Comparison of ENCODE assay signal across 13 cellular contexts in genomic region chr3:69505770-69506407, GRCh38.
DNase-seq lines count a peak whose midpoint lies in the region; ATAC-seq and TF ChIP-seq lines count a peak whose summit lies in the region.
"Had no signal": no experiment of that assay in that cellular context is flagged by ENCODE, and none has a peak within 500 bp of the region (broad histone marks: within the 10 kb centered on the region; RNA-seq: fewer than 3 reads in every experiment).

No MANE protein-coding gene starts in this region.

- H3K27ac ChIP-seq in SJSA1 (peak overlapping the region; percentile 39; the same call in 1 of the 2 replicates), right atrium auricular region (peak overlapping the region; percentile 67 to 77)
- H3K27ac ChIP-seq: Peyer's patch, sigmoid colon had no signal

- no peaks in the 10 kb centered on the region for H3K27me3 ChIP-seq in SJSA1 (replicated peaks)
- no peaks in the 10 kb centered on the region for H3K27me3 ChIP-seq in right atrium auricular region
- H3K27me3 ChIP-seq: Peyer's patch, sigmoid colon had no signal

- no peak overlapping the region for H3K4me3 ChIP-seq in SJSA1
- H3K4me3 ChIP-seq in right atrium auricular region = no peak overlapping the region
- H3K4me3 ChIP-seq: Peyer's patch, sigmoid colon had no signal

- H3K36me3 ChIP-seq in SJSA1 (no peaks in the 10 kb centered on the region), right atrium auricular region (no peaks in the 10 kb centered on the region)
- H3K36me3 ChIP-seq: Peyer's patch, sigmoid colon had no signal

- no peak for TF ChIP-seq CTCF in right atrium auricular region (IDR thresholded peaks at IDR 0.05)

- H3K4me1 ChIP-seq in SJSA1 (replicated peaks) (peaks cover 17% of the 10 kb centered on the region), right atrium auricular region (peaks cover 0 to 36% of the 10 kb centered on the region in 2 donors)
- H3K4me1 ChIP-seq: Peyer's patch had no signal

- no peak for ATAC-seq in GM18870 (IDR thresholded peaks at IDR 0.05; ENCODE audit: unreplicated experiment)
- ATAC-seq: stimulated activated naive CD8-positive, alpha-beta T cell treated with anti-CD3 and anti-CD28 coated beads, Interleukin-15, amount 100 ng/mL, for 72 hours had no signal

- H3K9me3 ChIP-seq in SJSA1 (replicated peaks) = no peaks in the 10 kb centered on the region
- H3K9me3 ChIP-seq in right atrium auricular region = no peaks in the 10 kb centered on the region
- H3K9me3 ChIP-seq: Peyer's patch, sigmoid colon had no signal

- DNase-seq in LHCN-M2 (ENCODE audit: low read depth) (peak; percentile 13), SJSA1 (ENCODE audit: low read depth in 1 of 2, low spot score in 2 of 2) (peak in 1 of 2 experiments; percentile 44), right atrium auricular region (ENCODE audit: low spot score) (no peak), renal cortical epithelial cell (ENCODE audit: low read depth) (peak; percentile 26), NK-92 (lab: John Stamatoyannopoulos, UW; ENCODE audit: unreplicated experiment) (no peak)
- no peak for DNase-seq in stimulated activated CD4-positive, alpha-beta T cell treated with anti-CD3 and anti-CD28 coated beads, Interleukin-4, amount 100 ng/mL, for 4 hours
- DNase-seq: activated CD4-positive, alpha-beta T cell treated with anti-CD3 and anti-CD28 coated beads for 4 hours; GDM1; GOT3; Peyer's patch; sigmoid colon; stimulated activated naive CD8-positive, alpha-beta T cell treated with anti-CD3 and anti-CD28 coated beads, Interleukin-15, amount 100 ng/mL, for 72 hours had no signal

Comparison
In these comparisons a context has a peak if more than half of its experiments do, and no peak if none do; other contexts are left out.
1. DNase-seq: peak in LHCN-M2 (single experiment) and renal cortical epithelial cell (single experiment); none in right atrium auricular region (single experiment), stimulated activated CD4-positive, alpha-beta T cell treated with anti-CD3 and anti-CD28 coated beads, Interleukin-4, amount 100 ng/mL, for 4 hours (0 of 2) and NK-92 (single experiment).